Comparison of ENCODE assay signal across 8 cellular contexts in the genomic region with DNA sequence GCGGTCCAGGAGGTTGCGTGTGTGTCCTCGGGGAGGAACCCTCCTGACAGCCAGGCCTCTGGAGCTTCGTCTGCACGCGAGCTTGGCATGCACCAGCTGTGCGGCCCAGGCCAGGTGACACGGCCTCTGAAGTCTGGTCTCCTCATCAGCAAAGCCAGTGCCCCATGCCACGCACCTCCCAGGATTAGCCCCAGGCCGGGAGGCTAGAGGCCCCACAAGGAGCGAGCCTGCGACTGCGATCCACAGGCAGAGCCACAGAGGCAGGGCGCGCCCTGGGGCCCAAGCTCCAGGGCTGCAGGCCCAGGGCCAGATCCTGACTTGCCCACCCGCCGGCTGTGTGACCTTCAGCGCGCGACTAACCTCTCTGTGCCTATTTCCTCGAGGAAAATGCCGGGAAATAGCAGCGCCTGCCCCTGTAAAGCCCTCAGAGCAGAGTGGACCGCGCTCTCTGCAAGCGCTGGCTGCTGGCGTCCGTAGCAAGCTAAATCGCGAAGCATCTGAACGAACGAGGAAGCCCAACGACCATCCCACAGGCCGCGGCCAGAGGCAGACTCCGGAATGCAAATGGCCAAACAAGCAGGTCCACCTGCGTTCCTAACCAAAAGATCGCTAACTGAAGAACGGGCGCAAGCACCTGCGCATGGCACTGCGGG. TPM values are rescaled to one million over a fixed set of nuclear protein-coding genes. Genes with fewer than 3 reads are reported as not detected.
A peak's percentile ranks its signal among the peaks of the same experiment; 100 is the strongest.
DNase-seq lines count a peak whose midpoint lies in the region; ATAC-seq and TF ChIP-seq lines count a peak whose summit lies in the region.

No MANE protein-coding gene starts in this region.

- DNase-seq in RWPE1 (ENCODE audit: low spot score), result no peak
- no peak for DNase-seq in foreskin fibroblast
- DNase-seq in psoas muscle, result peak in 1 of 2 donors; percentile 61
- DNase-seq in stimulated activated naive CD4-positive, alpha-beta T cell (lab: John Stamatoyannopoulos, UW), result no peak
- no peak for DNase-seq in activated effector memory CD4-positive, alpha-beta T cell treated with Interleukin-2 at 50 U/mL for 16 hours
- no peak for DNase-seq in NCI-H345 (lab: John Stamatoyannopoulos, UW)

- H3K27ac ChIP-seq in RWPE1, result peak overlapping the region; percentile 85
- H3K27ac ChIP-seq in psoas muscle, result peak overlapping the region; percentile 91

- WGBS in psoas muscle, 3 donors, result 33 to 50% (median 35%) methylated on average over 34 to 42 of the region's 42 CpGs

- H3K27me3 ChIP-seq in psoas muscle (ENCODE audit: insufficient read depth in 3 of 3, low read length in 2 of 3), result no peaks in the 10 kb centered on the region

- peaks cover 0 to 32% of the 10 kb centered on the region in 2 donors for H3K36me3 ChIP-seq in psoas muscle (ENCODE audit: insufficient read depth in 1 of 2, low read depth in 1 of 2)

- peak; percentile 12 for ATAC-seq in GM21360 (IDR thresholded peaks at IDR 0.05; ENCODE audit: unreplicated experiment)
- peak in 2 of 4 donors; percentile 2 to 9 for ATAC-seq in psoas muscle
- ATAC-seq in GM21825 (IDR thresholded peaks at IDR 0.05; ENCODE audit: unreplicated experiment), result no peak

- TF ChIP-seq CTCF in RWPE1 (conservative IDR thresholded peaks at IDR 0.05; ENCODE audit: low read depth) (no peak), foreskin fibroblast (IDR thresholded peaks at IDR 0.05; ENCODE audit: low read depth, low read length) (no peak), psoas muscle (IDR thresholded peaks at IDR 0.05) (no peak)

- H3K4me1 ChIP-seq in psoas muscle, result peaks cover 38% of the 10 kb centered on the region

- H3K9me3 ChIP-seq in psoas muscle, result no peaks in the 10 kb centered on the region

- H3K4me3 ChIP-seq in foreskin fibroblast (ENCODE audit: low read depth in 1 of 2, low read length in 2 of 2), result peak overlapping the region; percentile 52 to 72
- H3K4me3 ChIP-seq in psoas muscle, result peak overlapping the region; percentile 70

- intact Hi-C loops in psoas muscle (cut with DNase I), result no loop called here

- POLR2A ChIA-PET in RWPE1 (lab: Yijun Ruan, JAX; ENCODE audit: low non-redundant PET), result no interaction called here

- CTCF ChIA-PET in RWPE1 (lab: Yijun Ruan, JAX), result interaction anchor here (0.6 to 0.7 kb wide), 3 partner anchors 34 to 1352 kb away, joined by 3 to 4 read pairs (median 3); no protein-coding TSS in a partner anchor

RNA-seq across cellular contexts. Expression of a gene that starts 0.5 kb away (rescaled TPM):
- 10 to 100 TPM; 56.9 to 75.3 (median 69.1) TPM for total RNA-seq in psoas muscle
- 10 to 100 TPM; 48.3 to 79.7 (median 72.2) TPM for polyA plus RNA-seq in psoas muscle

RNA-seq across cellular contexts. Expression of a gene that starts 53.0 kb away (rescaled TPM):
- total RNA-seq in psoas muscle, result 10 to 100 TPM; 17.1 to 26.2 (median 20.9) TPM
- polyA plus RNA-seq in psoas muscle, result 10 to 100 TPM; 12.9 to 15.3 (median 13.4) TPM
